8 cellular contexts compared by ENCODE assay signal in the genomic region with DNA sequence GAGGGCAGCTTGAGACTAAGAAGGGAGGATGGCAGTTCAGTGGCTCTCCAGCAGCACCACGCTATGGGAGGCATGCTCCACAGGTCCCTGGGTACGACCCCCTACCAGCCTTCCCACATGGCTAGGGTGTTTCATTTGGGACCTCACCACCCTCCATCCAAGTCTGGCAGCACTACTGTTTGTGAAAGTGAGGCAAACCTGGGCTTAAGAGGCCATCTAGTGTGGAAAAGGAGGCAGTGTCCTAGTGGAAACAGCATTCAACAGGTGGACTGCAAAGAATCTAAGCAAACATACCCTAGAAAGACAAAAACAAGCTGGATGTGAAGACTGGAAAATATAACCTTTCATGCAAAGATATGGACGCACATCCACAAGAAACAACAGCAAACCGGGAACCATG. TPM values are rescaled to one million over a fixed set of nuclear protein-coding genes. Genes with fewer than 3 reads are reported as not detected.
DNase-seq lines count a peak whose midpoint lies in the region; ATAC-seq and TF ChIP-seq lines count a peak whose summit lies in the region.

No MANE protein-coding gene starts in this region.

- H3K4me3 Mint-ChIP-seq in activated CD4-positive, alpha-beta T cell treated with anti-CD3 and anti-CD28 coated beads, Interleukin-2, amount 10 ng/mL, durations not matched to agents 24 days and 14 days = no peak overlapping the region
- H3K4me3 Mint-ChIP-seq in type B pancreatic cell = no peak overlapping the region
- no peak overlapping the region for H3K4me3 Mint-ChIP-seq in T-helper 2 cell treated with Interferon-gamma antibody and Interleukin-4, amounts not matched to agents 5 μg/mL and 100 μg/mL, for 36 hours

- H3K9me3 Mint-ChIP-seq in activated CD4-positive, alpha-beta T cell treated with anti-CD3 and anti-CD28 coated beads, Interleukin-2, amount 10 ng/mL, durations not matched to agents 24 days and 14 days = no peaks in the 10 kb centered on the region
- peaks cover 4% of the 10 kb centered on the region for H3K9me3 Mint-ChIP-seq in type B pancreatic cell
- no peaks in the 10 kb centered on the region for H3K9me3 Mint-ChIP-seq in T-helper 2 cell treated with Interferon-gamma antibody and Interleukin-4, amounts not matched to agents 5 μg/mL and 100 μg/mL, for 36 hours

- H3K4me3 ChIP-seq in RWPE2 (ENCODE audit: severe bottlenecking) (no peak overlapping the region), fibroblast of the aortic adventitia (ENCODE audit: low read depth, low read length) (no peak overlapping the region)

- no peaks in the 10 kb centered on the region for H3K36me3 ChIP-seq in RWPE2 (ENCODE audit: low read depth)

- no peaks in the 10 kb centered on the region for H3K36me3 Mint-ChIP-seq in activated CD4-positive, alpha-beta T cell treated with anti-CD3 and anti-CD28 coated beads, Interleukin-2, amount 10 ng/mL, durations not matched to agents 24 days and 14 days (ENCODE audit: low read depth)
- H3K36me3 Mint-ChIP-seq in type B pancreatic cell = no peaks in the 10 kb centered on the region
- no peaks in the 10 kb centered on the region for H3K36me3 Mint-ChIP-seq in T-helper 2 cell treated with Interferon-gamma antibody and Interleukin-4, amounts not matched to agents 5 μg/mL and 100 μg/mL, for 36 hours (ENCODE audit: low read depth)

- H3K27me3 Mint-ChIP-seq in activated CD4-positive, alpha-beta T cell treated with anti-CD3 and anti-CD28 coated beads, Interleukin-2, amount 10 ng/mL, durations not matched to agents 24 days and 14 days = peaks cover 15% of the 10 kb centered on the region
- peaks cover 10% of the 10 kb centered on the region for H3K27me3 Mint-ChIP-seq in type B pancreatic cell
- H3K27me3 Mint-ChIP-seq in T-helper 2 cell treated with Interferon-gamma antibody and Interleukin-4, amounts not matched to agents 5 μg/mL and 100 μg/mL, for 36 hours (ENCODE audit: low read depth) = peaks cover 17% of the 10 kb centered on the region

- DNase-seq in activated CD4-positive, alpha-beta T cell treated with anti-CD3 and anti-CD28 coated beads, Interleukin-2, amount 10 ng/mL, durations not matched to agents 24 days and 14 days = peak; percentile 23
- DNase-seq in activated CD4-positive, alpha-beta T cell treated with anti-CD3 and anti-CD28 coated beads, Interleukin-2, amount 50 U/mL, for 1 hour = no peak
- DNase-seq in RWPE2 (ENCODE audit: low spot score) (no peak), fibroblast of the aortic adventitia (ENCODE audit: low read depth) (peak; percentile 19), type B pancreatic cell (ENCODE audit: extremely low spot score, unreplicated experiment) (no peak), T-helper 9 cell (no peak)
- no peak for DNase-seq in stimulated activated CD4-positive, alpha-beta T cell treated with anti-CD3 and anti-CD28 coated beads, Interleukin-1b, Interleukin-23, amount 100 ng/mL, for 48 hours
- DNase-seq in T-helper 2 cell treated with Interferon-gamma antibody and Interleukin-4, amounts not matched to agents 5 μg/mL and 100 μg/mL, for 36 hours (ENCODE audit: low spot score) = no peak

- H3K27ac Mint-ChIP-seq in activated CD4-positive, alpha-beta T cell treated with anti-CD3 and anti-CD28 coated beads, Interleukin-2, amount 10 ng/mL, durations not matched to agents 24 days and 14 days = no peak overlapping the region
- H3K27ac Mint-ChIP-seq in type B pancreatic cell = no peak overlapping the region
- H3K27ac Mint-ChIP-seq in T-helper 2 cell treated with Interferon-gamma antibody and Interleukin-4, amounts not matched to agents 5 μg/mL and 100 μg/mL, for 36 hours = no peak overlapping the region

- intact Hi-C loops in activated CD4-positive, alpha-beta T cell treated with anti-CD3 and anti-CD28 coated beads, Interleukin-2, amount 10 ng/mL, durations not matched to agents 24 days and 14 days (cut with micrococcal nuclease) = no loop called here

- no peaks in the 10 kb centered on the region for H3K4me1 ChIP-seq in RWPE2 (ENCODE audit: insufficient read depth, poor library complexity, severe bottlenecking)

- TF ChIP-seq CTCF in RWPE2 (IDR thresholded peaks at IDR 0.05; ENCODE audit: poor library complexity, severe bottlenecking) (peak; percentile 53), fibroblast of the aortic adventitia (IDR thresholded peaks at IDR 0.05; ENCODE audit: insufficient read depth, low read length) (peak; percentile 35), type B pancreatic cell (conservative IDR thresholded peaks at IDR 0.05) (peak; percentile 47)

- H3K27me3 ChIP-seq in RWPE2 (ENCODE audit: insufficient read depth, poor library complexity, severe bottlenecking) = peaks cover 22% of the 10 kb centered on the region

- peak; percentile 61; the same call in 2 of the 3 replicates for ATAC-seq in RWPE2 (ENCODE audit: low read depth)

- no peak overlapping the region for H3K27ac ChIP-seq in RWPE2 (ENCODE audit: poor library complexity, severe bottlenecking)

- H3K4me1 Mint-ChIP-seq in activated CD4-positive, alpha-beta T cell treated with anti-CD3 and anti-CD28 coated beads, Interleukin-2, amount 10 ng/mL, durations not matched to agents 24 days and 14 days = no peaks in the 10 kb centered on the region
- no peaks in the 10 kb centered on the region for H3K4me1 Mint-ChIP-seq in type B pancreatic cell (ENCODE audit: unreplicated experiment)
- no peaks in the 10 kb centered on the region for H3K4me1 Mint-ChIP-seq in T-helper 2 cell treated with Interferon-gamma antibody and Interleukin-4, amounts not matched to agents 5 μg/mL and 100 μg/mL, for 36 hours (ENCODE audit: low read depth)

- peaks cover 4% of the 10 kb centered on the region for H3K9me3 ChIP-seq in RWPE2 (ENCODE audit: severe bottlenecking)

RNA-seq across cellular contexts. Expression of gene C5orf47, which starts 4.8 kb away (rescaled TPM):
- total RNA-seq in activated CD4-positive, alpha-beta T cell treated with anti-CD3 and anti-CD28 coated beads, Interleukin-2, amount 10 ng/mL, durations not matched to agents 24 days and 14 days = not detected in 2 replicates
- total RNA-seq in fibroblast of the aortic adventitia (ENCODE audit: low replicate concordance) (not detected in 2 replicates), type B pancreatic cell (ENCODE audit: low replicate concordance) (not detected in 2 replicates)

Comparison
In these comparisons a context has a peak if more than half of its experiments do, and no peak if none do; other contexts are left out.
1. DNase-seq: peak in activated CD4-positive, alpha-beta T cell treated with anti-CD3 and anti-CD28 coated beads, Interleukin-2, amount 10 ng/mL, durations not matched to agents 24 days and 14 days (single experiment) and fibroblast of the aortic adventitia (single experiment); none in activated CD4-positive, alpha-beta T cell treated with anti-CD3 and anti-CD28 coated beads, Interleukin-2, amount 50 U/mL, for 1 hour (single experiment), RWPE2 (single experiment), type B pancreatic cell (single experiment), stimulated activated CD4-positive, alpha-beta T cell treated with anti-CD3 and anti-CD28 coated beads, Interleukin-1b, Interleukin-23, amount 100 ng/mL, for 48 hours (single experiment), T-helper 9 cell (single experiment) and T-helper 2 cell treated with Interferon-gamma antibody and Interleukin-4, amounts not matched to agents 5 μg/mL and 100 μg/mL, for 36 hours (single experiment).
2. Peak in every context shown above with its lines, with median percentiles within 50 percentile points of each other: CTCF ChIP-seq.